1 cellular context compared by ENCODE assay signal in genomic region chr2:148875387-148876051, GRCh38.
TF ChIP-seq lines count a peak whose summit lies in the region.

No MANE protein-coding gene starts in this region.

TF ChIP-seq in HepG2, 621 proteins besides CTCF, POLR2A, EP300 and RAD21 (continued from another document):
- TF ChIP-seq SKIL (CRISPR knock-in tag; IDR thresholded peaks at IDR 0.05; ENCODE audit: borderline replicate concordance) (no peak), U2AF1 (optimal IDR thresholded peaks at IDR 0.05; ENCODE audit: low read depth, low read length) (no peak)
